Comparison of ENCODE assay signal across 8 cellular contexts in genomic region chr7:148697256-148697841, GRCh38. TPM values are rescaled to one million over a fixed set of nuclear protein-coding genes. Genes with fewer than 3 reads are reported as not detected.
DNase-seq lines count a peak whose midpoint lies in the region; ATAC-seq, FAIRE-seq and TF ChIP-seq lines count a peak whose summit lies in the region.

No MANE protein-coding gene starts in this region.

- H3K27me3 Mint-ChIP-seq in activated naive CD8-positive, alpha-beta T cell: no peaks in the 10 kb centered on the region

- no peak for TF ChIP-seq CTCF in BJ (IDR thresholded peaks at IDR 0.05; ENCODE audit: insufficient read depth, low read depth, low read length)
- TF ChIP-seq CTCF in right atrium auricular region (IDR thresholded peaks at IDR 0.05): no peak

- no peaks in the 10 kb centered on the region for H3K9me3 ChIP-seq in right atrium auricular region

- peaks cover 4% of the 10 kb centered on the region for H3K36me3 Mint-ChIP-seq in activated naive CD8-positive, alpha-beta T cell

- no peaks in the 10 kb centered on the region for H3K27me3 ChIP-seq in BJ (ENCODE audit: control insufficient read depth, insufficient read depth, low read length)
- no peaks in the 10 kb centered on the region for H3K27me3 ChIP-seq in right atrium auricular region

- no peak for ATAC-seq in HG02938 (IDR thresholded peaks at IDR 0.05; ENCODE audit: unreplicated experiment)
- no peak for ATAC-seq in GM18873 (IDR thresholded peaks at IDR 0.05; ENCODE audit: low FRiP score, unreplicated experiment)

- H3K4me3 ChIP-seq in BJ (ENCODE audit: low read depth, low read length): peak overlapping the region; percentile 87
- H3K4me3 ChIP-seq in right atrium auricular region: peak overlapping the region; percentile 74 to 88
- peak overlapping the region; percentile 65 to 94 (median 87) for H3K4me3 ChIP-seq in skin epidermis

- TF ChIP-seq POLR2A in H54 (IDR thresholded peaks at IDR 0.05; ENCODE audit: low read depth, low read length): no peak

- H3K27ac Mint-ChIP-seq in activated naive CD8-positive, alpha-beta T cell: peak overlapping the region; percentile 98

- H3K4me3 Mint-ChIP-seq in activated naive CD8-positive, alpha-beta T cell: peak overlapping the region; percentile 95

- H3K9me3 Mint-ChIP-seq in activated naive CD8-positive, alpha-beta T cell (ENCODE audit: low read depth): no peaks in the 10 kb centered on the region

- peaks cover 48% of the 10 kb centered on the region for H3K4me1 Mint-ChIP-seq in activated naive CD8-positive, alpha-beta T cell (ENCODE audit: low read depth)

- CTCF ChIA-PET in BJ (lab: Yijun Ruan, JAX): interaction anchor here (1.1 kb wide), 1 partner anchor 123 kb away, joined by 3 read pairs; no protein-coding TSS in a partner anchor

- POLR2A ChIA-PET in BJ (lab: Charles Lee): interaction anchor here (0.7 kb wide), 1 partner anchor 165 kb away, joined by 18 read pairs; no protein-coding TSS in a partner anchor

- no peak for FAIRE-seq in H54 (lab: Jason Lieb, UNC)

- H3K4me1 ChIP-seq in right atrium auricular region: peaks cover 0 to 33% of the 10 kb centered on the region in 2 donors

- no peak for DNase-seq in BJ (ENCODE audit: low read depth)
- DNase-seq in OCI-M1 (lab: John Stamatoyannopoulos, UW): peak; percentile 65
- DNase-seq in right atrium auricular region (ENCODE audit: low spot score): peak; percentile 73
- no peak for DNase-seq in H54 (ENCODE audit: insufficient read length, low spot score)

- H3K36me3 ChIP-seq in BJ (ENCODE audit: control insufficient read depth, insufficient read depth, low read length): no peaks in the 10 kb centered on the region
- no peaks in the 10 kb centered on the region for H3K36me3 ChIP-seq in right atrium auricular region

- H3K27ac ChIP-seq in right atrium auricular region: peak overlapping the region; percentile 88 to 95
- H3K27ac ChIP-seq in skin epidermis: peak overlapping the region in 16 of 21 experiments; percentile 91 to 100 (median 98)

RNA-seq across cellular contexts. Expression of gene CUL1, which starts 1.4 kb away (rescaled TPM):
- polyA plus RNA-seq in BJ (2011; rRNA removed): 38.6 and 52.0 TPM in 2 replicates
- polyA minus RNA-seq in BJ (2011; rRNA and poly(A)+ RNA removed): 31.3 and 32.5 TPM in 2 replicates
- total RNA-seq in right atrium auricular region: 10 to 100 TPM; 40.2 to 46.7 TPM

Comparison
In these comparisons a context has a peak if more than half of its experiments do, and no peak if none do; other contexts are left out.
1. DNase-seq: peak in OCI-M1 (single experiment) and right atrium auricular region (single experiment); none in BJ (single experiment) and H54 (single experiment).
2. Peak in every context shown above with its lines, with median percentiles within 50 percentile points of each other: H3K4me3 ChIP-seq.